1 cellular context compared by ENCODE assay signal in the genomic region with DNA sequence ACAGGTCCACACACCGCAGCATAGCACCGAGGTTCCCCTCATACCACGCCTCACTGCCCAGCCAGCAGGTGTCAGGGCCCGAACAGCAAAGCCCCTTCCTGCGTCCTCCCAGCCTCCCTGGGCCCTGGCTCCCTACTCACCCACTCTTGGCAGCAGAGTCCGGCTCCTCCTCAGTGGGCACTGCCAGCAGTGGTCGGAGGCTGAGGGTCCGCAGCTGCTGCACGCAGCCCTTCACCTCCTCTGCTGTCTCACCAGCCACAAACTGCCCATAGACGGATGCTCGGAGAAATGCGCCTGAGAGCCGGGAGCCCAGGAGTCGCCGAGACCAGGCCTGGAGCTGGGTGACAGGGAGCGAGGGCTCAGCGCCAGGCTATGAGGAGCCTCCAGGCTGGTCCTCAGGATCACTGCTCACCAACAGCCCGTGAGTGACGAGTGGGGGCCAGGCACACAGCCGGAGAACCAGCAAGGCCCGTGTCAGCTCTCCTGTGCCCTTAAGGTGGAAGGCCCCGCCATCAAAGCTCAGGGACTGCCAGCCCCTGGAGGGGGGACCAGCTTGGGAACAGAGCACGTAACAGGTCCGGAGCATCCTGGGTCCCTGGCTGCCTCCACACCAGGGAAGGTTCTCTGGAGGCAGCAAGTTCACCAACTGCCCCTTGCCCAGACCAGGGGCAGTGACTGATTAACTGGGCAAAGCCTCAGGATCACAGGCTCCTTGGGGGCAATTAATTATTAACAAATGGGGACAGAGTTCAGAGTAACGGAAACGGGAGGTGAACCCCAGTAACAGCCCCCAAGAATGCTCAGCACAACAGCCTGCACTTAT.
A peak's percentile ranks its signal among the peaks of the same experiment; 100 is the strongest.
TF ChIP-seq lines count a peak whose summit lies in the region.

A gene with protein sequence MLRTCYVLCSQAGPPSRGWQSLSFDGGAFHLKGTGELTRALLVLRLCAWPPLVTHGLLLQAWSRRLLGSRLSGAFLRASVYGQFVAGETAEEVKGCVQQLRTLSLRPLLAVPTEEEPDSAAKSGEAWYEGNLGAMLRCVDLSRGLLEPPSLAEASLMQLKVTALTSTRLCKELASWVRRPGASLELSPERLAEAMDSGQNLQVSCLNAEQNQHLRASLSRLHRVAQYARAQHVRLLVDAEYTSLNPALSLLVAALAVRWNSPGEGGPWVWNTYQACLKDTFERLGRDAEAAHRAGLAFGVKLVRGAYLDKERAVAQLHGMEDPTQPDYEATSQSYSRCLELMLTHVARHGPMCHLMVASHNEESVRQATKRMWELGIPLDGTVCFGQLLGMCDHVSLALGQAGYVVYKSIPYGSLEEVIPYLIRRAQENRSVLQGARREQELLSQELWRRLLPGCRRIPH (minus strand): TSS at position 626 of the 823 bp plus-strand sequence. CDS start 40 bp downstream, at position 586.

TF ChIP-seq in HepG2, 621 proteins besides CTCF, POLR2A, EP300 and RAD21 (continued from another document and continues in another):
- TF ChIP-seq, protein P1, sequence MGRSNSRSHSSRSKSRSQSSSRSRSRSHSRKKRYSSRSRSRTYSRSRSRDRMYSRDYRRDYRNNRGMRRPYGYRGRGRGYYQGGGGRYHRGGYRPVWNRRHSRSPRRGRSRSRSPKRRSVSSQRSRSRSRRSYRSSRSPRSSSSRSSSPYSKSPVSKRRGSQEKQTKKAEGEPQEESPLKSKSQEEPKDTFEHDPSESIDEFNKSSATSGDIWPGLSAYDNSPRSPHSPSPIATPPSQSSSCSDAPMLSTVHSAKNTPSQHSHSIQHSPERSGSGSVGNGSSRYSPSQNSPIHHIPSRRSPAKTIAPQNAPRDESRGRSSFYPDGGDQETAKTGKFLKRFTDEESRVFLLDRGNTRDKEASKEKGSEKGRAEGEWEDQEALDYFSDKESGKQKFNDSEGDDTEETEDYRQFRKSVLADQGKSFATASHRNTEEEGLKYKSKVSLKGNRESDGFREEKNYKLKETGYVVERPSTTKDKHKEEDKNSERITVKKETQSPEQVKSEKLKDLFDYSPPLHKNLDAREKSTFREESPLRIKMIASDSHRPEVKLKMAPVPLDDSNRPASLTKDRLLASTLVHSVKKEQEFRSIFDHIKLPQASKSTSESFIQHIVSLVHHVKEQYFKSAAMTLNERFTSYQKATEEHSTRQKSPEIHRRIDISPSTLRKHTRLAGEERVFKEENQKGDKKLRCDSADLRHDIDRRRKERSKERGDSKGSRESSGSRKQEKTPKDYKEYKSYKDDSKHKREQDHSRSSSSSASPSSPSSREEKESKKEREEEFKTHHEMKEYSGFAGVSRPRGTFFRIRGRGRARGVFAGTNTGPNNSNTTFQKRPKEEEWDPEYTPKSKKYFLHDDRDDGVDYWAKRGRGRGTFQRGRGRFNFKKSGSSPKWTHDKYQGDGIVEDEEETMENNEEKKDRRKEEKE (IDR thresholded peaks at IDR 0.05) = no peak
- TF ChIP-seq ZNF558 (CRISPR knock-in tag; IDR thresholded peaks at IDR 0.05; ENCODE audit: borderline replicate concordance) (peak; percentile 74; the same call in 1 of the 2 replicates), ZNF263 (CRISPR knock-in tag; IDR thresholded peaks at IDR 0.05) (peak; percentile 4; the same call in 1 of the 2 replicates), PCBP2 (optimal IDR thresholded peaks at IDR 0.05; ENCODE audit: low read depth, low read length, poor library complexity, severe bottlenecking) (no peak), ZNF616 (CRISPR knock-in tag; IDR thresholded peaks at IDR 0.05; ENCODE audit: low read depth) (peak; percentile 72; the same call in 1 of the 2 replicates), MYC (CRISPR knock-in tag; IDR thresholded peaks at IDR 0.05; ENCODE audit: borderline replicate concordance) (no peak; the same call in 1 of the 2 replicates), ZNF367 (CRISPR knock-in tag; IDR thresholded peaks at IDR 0.05; ENCODE audit: borderline replicate concordance) (no peak), ZNF674 (CRISPR knock-in tag; IDR thresholded peaks at IDR 0.05; ENCODE audit: low read depth) (no peak), CCAR2 (optimal IDR thresholded peaks at IDR 0.05; ENCODE audit: low read depth, low read length) (no peak), ZNF777 (CRISPR knock-in tag; IDR thresholded peaks at IDR 0.05) (no peak), PCBP1 (IDR thresholded peaks at IDR 0.05; ENCODE audit: borderline replicate concordance, low read depth, low read length) (no peak), NBN (conservative IDR thresholded peaks at IDR 0.05) (no peak), ZNF317 (CRISPR knock-in tag; IDR thresholded peaks at IDR 0.05) (no peak), CREB1 (IDR thresholded peaks at IDR 0.05) (no peak), CREB1 (CRISPR knock-in tag; IDR thresholded peaks at IDR 0.05) (no peak), GFI1 (CRISPR knock-in tag; IDR thresholded peaks at IDR 0.05; ENCODE audit: borderline replicate concordance) (no peak), ZNF256 (CRISPR knock-in tag; conservative IDR thresholded peaks at IDR 0.05) (no peak), NCOA1 (CRISPR knock-in tag; IDR thresholded peaks at IDR 0.05) (0 out of 2 replicates have a peak, but pooled peaks have one; percentile 38), NCOR1 (IDR thresholded peaks at IDR 0.05; ENCODE audit: borderline replicate concordance, low read length) (peak; percentile 72; the same call in 1 of the 2 replicates), KDM5A (IDR thresholded peaks at IDR 0.05; ENCODE audit: borderline replicate concordance, low read length) (no peak), SMAD9 (CRISPR knock-in tag; IDR thresholded peaks at IDR 0.05) (no peak), ZSCAN21 (CRISPR knock-in tag; IDR thresholded peaks at IDR 0.05; ENCODE audit: borderline replicate concordance) (0 out of 2 replicates have a peak, but pooled peaks have one; percentile 45), RBFOX2 (IDR thresholded peaks at IDR 0.05; ENCODE audit: low read depth, low read length) (peak; percentile 63), ZNF33B (CRISPR knock-in tag; IDR thresholded peaks at IDR 0.05) (no peak), GABPB1 (CRISPR knock-in tag; IDR thresholded peaks at IDR 0.05) (peak; percentile 46; the same call in 1 of the 2 replicates), ZNF3 (CRISPR knock-in tag; IDR thresholded peaks at IDR 0.05) (peak; percentile 79; the same call in 1 of the 2 replicates), NR2F2 (IDR thresholded peaks at IDR 0.05; ENCODE audit: borderline replicate concordance, low read depth) (peak; percentile 75; the same call in 1 of the 2 replicates), NR3C1 (CRISPR knock-in tag; IDR thresholded peaks at IDR 0.05) (no peak)
- TF ChIP-seq, protein P2, sequence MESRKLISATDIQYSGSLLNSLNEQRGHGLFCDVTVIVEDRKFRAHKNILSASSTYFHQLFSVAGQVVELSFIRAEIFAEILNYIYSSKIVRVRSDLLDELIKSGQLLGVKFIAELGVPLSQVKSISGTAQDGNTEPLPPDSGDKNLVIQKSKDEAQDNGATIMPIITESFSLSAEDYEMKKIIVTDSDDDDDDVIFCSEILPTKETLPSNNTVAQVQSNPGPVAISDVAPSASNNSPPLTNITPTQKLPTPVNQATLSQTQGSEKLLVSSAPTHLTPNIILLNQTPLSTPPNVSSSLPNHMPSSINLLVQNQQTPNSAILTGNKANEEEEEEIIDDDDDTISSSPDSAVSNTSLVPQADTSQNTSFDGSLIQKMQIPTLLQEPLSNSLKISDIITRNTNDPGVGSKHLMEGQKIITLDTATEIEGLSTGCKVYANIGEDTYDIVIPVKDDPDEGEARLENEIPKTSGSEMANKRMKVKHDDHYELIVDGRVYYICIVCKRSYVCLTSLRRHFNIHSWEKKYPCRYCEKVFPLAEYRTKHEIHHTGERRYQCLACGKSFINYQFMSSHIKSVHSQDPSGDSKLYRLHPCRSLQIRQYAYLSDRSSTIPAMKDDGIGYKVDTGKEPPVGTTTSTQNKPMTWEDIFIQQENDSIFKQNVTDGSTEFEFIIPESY (CRISPR knock-in tag; IDR thresholded peaks at IDR 0.05) = no peak
- TF ChIP-seq, protein P3, sequence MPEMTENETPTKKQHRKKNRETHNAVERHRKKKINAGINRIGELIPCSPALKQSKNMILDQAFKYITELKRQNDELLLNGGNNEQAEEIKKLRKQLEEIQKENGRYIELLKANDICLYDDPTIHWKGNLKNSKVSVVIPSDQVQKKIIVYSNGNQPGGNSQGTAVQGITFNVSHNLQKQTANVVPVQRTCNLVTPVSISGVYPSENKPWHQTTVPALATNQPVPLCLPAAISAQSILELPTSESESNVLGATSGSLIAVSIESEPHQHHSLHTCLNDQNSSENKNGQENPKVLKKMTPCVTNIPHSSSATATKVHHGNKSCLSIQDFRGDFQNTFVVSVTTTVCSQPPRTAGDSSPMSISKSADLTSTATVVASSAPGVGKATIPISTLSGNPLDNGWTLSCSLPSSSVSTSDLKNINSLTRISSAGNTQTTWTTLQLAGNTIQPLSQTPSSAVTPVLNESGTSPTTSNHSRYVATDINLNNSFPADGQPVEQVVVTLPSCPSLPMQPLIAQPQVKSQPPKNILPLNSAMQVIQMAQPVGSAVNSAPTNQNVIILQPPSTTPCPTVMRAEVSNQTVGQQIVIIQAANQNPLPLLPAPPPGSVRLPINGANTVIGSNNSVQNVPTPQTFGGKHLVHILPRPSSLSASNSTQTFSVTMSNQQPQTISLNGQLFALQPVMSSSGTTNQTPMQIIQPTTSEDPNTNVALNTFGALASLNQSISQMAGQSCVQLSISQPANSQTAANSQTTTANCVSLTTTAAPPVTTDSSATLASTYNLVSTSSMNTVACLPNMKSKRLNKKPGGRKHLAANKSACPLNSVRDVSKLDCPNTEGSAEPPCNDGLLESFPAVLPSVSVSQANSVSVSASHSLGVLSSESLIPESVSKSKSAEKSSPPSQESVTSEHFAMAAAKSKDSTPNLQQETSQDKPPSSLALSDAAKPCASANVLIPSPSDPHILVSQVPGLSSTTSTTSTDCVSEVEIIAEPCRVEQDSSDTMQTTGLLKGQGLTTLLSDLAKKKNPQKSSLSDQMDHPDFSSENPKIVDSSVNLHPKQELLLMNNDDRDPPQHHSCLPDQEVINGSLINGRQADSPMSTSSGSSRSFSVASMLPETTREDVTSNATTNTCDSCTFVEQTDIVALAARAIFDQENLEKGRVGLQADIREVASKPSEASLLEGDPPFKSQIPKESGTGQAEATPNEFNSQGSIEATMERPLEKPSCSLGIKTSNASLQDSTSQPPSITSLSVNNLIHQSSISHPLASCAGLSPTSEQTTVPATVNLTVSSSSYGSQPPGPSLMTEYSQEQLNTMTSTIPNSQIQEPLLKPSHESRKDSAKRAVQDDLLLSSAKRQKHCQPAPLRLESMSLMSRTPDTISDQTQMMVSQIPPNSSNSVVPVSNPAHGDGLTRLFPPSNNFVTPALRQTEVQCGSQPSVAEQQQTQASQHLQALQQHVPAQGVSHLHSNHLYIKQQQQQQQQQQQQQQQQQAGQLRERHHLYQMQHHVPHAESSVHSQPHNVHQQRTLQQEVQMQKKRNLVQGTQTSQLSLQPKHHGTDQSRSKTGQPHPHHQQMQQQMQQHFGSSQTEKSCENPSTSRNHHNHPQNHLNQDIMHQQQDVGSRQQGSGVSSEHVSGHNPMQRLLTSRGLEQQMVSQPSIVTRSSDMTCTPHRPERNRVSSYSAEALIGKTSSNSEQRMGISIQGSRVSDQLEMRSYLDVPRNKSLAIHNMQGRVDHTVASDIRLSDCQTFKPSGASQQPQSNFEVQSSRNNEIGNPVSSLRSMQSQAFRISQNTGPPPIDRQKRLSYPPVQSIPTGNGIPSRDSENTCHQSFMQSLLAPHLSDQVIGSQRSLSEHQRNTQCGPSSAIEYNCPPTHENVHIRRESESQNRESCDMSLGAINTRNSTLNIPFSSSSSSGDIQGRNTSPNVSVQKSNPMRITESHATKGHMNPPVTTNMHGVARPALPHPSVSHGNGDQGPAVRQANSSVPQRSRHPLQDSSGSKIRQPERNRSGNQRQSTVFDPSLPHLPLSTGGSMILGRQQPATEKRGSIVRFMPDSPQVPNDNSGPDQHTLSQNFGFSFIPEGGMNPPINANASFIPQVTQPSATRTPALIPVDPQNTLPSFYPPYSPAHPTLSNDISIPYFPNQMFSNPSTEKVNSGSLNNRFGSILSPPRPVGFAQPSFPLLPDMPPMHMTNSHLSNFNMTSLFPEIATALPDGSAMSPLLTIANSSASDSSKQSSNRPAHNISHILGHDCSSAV (CRISPR knock-in tag; IDR thresholded peaks at IDR 0.05; ENCODE audit: borderline replicate concordance) = no peak
- TF ChIP-seq, protein P4, sequence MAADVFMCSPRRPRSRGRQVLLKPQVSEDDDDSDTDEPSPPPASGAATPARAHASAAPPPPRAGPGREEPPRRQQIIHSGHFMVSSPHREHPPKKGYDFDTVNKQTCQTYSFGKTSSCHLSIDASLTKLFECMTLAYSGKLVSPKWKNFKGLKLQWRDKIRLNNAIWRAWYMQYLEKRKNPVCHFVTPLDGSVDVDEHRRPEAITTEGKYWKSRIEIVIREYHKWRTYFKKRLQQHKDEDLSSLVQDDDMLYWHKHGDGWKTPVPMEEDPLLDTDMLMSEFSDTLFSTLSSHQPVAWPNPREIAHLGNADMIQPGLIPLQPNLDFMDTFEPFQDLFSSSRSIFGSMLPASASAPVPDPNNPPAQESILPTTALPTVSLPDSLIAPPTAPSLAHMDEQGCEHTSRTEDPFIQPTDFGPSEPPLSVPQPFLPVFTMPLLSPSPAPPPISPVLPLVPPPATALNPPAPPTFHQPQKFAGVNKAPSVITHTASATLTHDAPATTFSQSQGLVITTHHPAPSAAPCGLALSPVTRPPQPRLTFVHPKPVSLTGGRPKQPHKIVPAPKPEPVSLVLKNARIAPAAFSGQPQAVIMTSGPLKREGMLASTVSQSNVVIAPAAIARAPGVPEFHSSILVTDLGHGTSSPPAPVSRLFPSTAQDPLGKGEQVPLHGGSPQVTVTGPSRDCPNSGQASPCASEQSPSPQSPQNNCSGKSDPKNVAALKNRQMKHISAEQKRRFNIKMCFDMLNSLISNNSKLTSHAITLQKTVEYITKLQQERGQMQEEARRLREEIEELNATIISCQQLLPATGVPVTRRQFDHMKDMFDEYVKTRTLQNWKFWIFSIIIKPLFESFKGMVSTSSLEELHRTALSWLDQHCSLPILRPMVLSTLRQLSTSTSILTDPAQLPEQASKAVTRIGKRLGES (CRISPR knock-in tag; IDR thresholded peaks at IDR 0.05; ENCODE audit: borderline replicate concordance) = no peak
- TF ChIP-seq, protein P5, sequence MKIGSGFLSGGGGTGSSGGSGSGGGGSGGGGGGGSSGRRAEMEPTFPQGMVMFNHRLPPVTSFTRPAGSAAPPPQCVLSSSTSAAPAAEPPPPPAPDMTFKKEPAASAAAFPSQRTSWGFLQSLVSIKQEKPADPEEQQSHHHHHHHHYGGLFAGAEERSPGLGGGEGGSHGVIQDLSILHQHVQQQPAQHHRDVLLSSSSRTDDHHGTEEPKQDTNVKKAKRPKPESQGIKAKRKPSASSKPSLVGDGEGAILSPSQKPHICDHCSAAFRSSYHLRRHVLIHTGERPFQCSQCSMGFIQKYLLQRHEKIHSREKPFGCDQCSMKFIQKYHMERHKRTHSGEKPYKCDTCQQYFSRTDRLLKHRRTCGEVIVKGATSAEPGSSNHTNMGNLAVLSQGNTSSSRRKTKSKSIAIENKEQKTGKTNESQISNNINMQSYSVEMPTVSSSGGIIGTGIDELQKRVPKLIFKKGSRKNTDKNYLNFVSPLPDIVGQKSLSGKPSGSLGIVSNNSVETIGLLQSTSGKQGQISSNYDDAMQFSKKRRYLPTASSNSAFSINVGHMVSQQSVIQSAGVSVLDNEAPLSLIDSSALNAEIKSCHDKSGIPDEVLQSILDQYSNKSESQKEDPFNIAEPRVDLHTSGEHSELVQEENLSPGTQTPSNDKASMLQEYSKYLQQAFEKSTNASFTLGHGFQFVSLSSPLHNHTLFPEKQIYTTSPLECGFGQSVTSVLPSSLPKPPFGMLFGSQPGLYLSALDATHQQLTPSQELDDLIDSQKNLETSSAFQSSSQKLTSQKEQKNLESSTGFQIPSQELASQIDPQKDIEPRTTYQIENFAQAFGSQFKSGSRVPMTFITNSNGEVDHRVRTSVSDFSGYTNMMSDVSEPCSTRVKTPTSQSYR (CRISPR knock-in tag; IDR thresholded peaks at IDR 0.05; ENCODE audit: borderline replicate concordance) = peak; percentile 9; the same call in 1 of the 2 replicates
